21 cellular contexts compared by ENCODE assay signal in the genomic region with DNA sequence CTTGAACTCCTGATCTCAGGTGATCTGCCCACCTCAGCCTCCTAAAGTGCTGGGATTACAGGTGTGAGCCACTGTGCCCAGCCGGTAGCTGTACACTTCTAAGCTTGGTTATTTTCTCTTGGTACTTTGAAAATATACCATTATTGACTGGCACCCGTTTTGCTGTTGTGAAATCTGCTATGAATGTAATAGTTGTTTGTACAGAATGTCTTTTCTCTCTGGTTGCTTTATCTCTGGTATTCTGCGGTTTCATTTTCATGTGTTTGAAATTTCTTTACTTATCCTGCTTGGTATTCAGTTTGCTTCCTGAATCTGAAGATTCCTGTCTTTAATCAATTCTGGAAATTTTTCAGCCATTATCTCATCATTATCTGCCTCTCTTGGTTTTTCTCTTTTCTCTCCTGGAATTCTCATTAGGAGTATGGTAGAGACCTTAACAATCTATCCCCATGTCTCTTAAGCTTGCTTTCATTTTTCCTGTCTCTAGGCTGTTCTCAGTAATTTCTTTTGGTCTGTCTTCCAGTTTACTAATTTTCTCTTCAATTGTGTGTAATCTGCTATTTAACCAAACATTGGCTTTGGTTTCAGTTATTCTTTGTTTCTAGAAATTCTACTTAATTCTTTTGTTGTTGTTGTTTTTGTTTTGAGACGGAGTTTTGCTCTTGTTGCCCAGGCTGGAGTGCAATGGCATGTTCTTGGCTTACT. TPM values are rescaled to one million over a fixed set of nuclear protein-coding genes. Genes with fewer than 3 reads are reported as not detected.
DNase-seq lines count a peak whose midpoint lies in the region; ATAC-seq and TF ChIP-seq lines count a peak whose summit lies in the region.
"Had no signal": no experiment of that assay in that cellular context is flagged by ENCODE, and none has a peak within 500 bp of the region (broad histone marks: within the 10 kb centered on the region; RNA-seq: fewer than 3 reads in every experiment).

No MANE protein-coding gene starts in this region.

- TF ChIP-seq CTCF in choroid plexus epithelial cell (conservative IDR thresholded peaks at IDR 0.05; ENCODE audit: low read depth, low read length) (no peak), progenitor cell of endocrine pancreas (IDR thresholded peaks at IDR 0.05; ENCODE audit: unreplicated experiment) (no peak)

- H3K36me3 Mint-ChIP-seq in stimulated activated naive CD8-positive, alpha-beta T cell treated with anti-CD3 and anti-CD28 coated beads, Interleukin-15, Interleukin-2, amounts not matched to agents 100 ng/mL and 50 ng/mL, for 24 hours (ENCODE audit: low read depth) = peaks cover 36% of the 10 kb centered on the region
- H3K36me3 Mint-ChIP-seq in activated T-helper 2 cell treated with anti-CD3 and anti-CD28 coated beads, Interferon-gamma antibody, Interleukin-2, Interleukin-4, amounts not matched to agents 10 μg/mL and 5 μg/mL and 100 μg/mL, durations not matched to agents 14 hours and 24 hours and 36 hours (ENCODE audit: low read depth) = peaks cover 53% of the 10 kb centered on the region
- H3K36me3 Mint-ChIP-seq in progenitor cell of endocrine pancreas (ENCODE audit: insufficient read depth) = peaks cover 16% of the 10 kb centered on the region

- DNase-seq in stimulated activated naive CD8-positive, alpha-beta T cell treated with anti-CD3 and anti-CD28 coated beads, Interleukin-15, amount 100 ng/mL, for 72 hours = no peak
- no peak for DNase-seq in activated T-helper 2 cell treated with anti-CD3 and anti-CD28 coated beads, Interferon-gamma antibody, Interleukin-2, Interleukin-4, amounts not matched to agents 10 μg/mL and 5 μg/mL and 100 μg/mL, durations not matched to agents 14 hours and 24 hours and 36 hours (ENCODE audit: low spot score)
- DNase-seq in choroid plexus epithelial cell (ENCODE audit: low read depth) (peak; percentile 76), progenitor cell of endocrine pancreas (ENCODE audit: low spot score, unreplicated experiment) (no peak), HCEC 1CT (no peak), NCI-H526 treated with DMSO at 0.1 percent for 48 hours (lab: John Stamatoyannopoulos, UW) (no peak), SKM-1 treated with dmso at 0.1 percent for 144 hours (lab: John Stamatoyannopoulos, UW; ENCODE audit: unreplicated experiment) (no peak)
- DNase-seq: C1 segment of cervical spinal cord; CD8-positive, alpha-beta T cell; DMS 273 treated with DMSO at 0.1 percent for 48 hours; DMS79; EL; GDM1; Kasumi-1; NCI-H1092 treated with DMSO at 0.1 percent for 48 hours; NCI-H2107; NCI-H524 treated with DMSO at 0.1 percent for 48 hours; NCI-H82; NK-92 treated with Interleukin-12 subunit alpha and Interleukin-12 subunit beta, amount 100 ng/mL, for 24 hours; PC-3 had no signal

- H3K27ac Mint-ChIP-seq in stimulated activated naive CD8-positive, alpha-beta T cell treated with anti-CD3 and anti-CD28 coated beads, Interleukin-15, Interleukin-2, amounts not matched to agents 100 ng/mL and 50 ng/mL, for 24 hours = peak overlapping the region; percentile 6
- peak overlapping the region in 1 of 2 donors; percentile 21 for H3K27ac Mint-ChIP-seq in stimulated activated naive CD8-positive, alpha-beta T cell treated with anti-CD3 and anti-CD28 coated beads, Interleukin-15, amount 100 ng/mL, for 72 hours
- H3K27ac Mint-ChIP-seq in activated T-helper 2 cell treated with anti-CD3 and anti-CD28 coated beads, Interferon-gamma antibody, Interleukin-2, Interleukin-4, amounts not matched to agents 10 μg/mL and 5 μg/mL and 100 μg/mL, durations not matched to agents 14 hours and 24 hours and 36 hours = peak overlapping the region; percentile 1
- peak overlapping the region; percentile 53 for H3K27ac Mint-ChIP-seq in progenitor cell of endocrine pancreas
- H3K27ac Mint-ChIP-seq: CD8-positive, alpha-beta T cell had no signal

- no peak overlapping the region for H3K4me3 ChIP-seq in choroid plexus epithelial cell (ENCODE audit: low read depth, low read length)

- H3K9me3 Mint-ChIP-seq in stimulated activated naive CD8-positive, alpha-beta T cell treated with anti-CD3 and anti-CD28 coated beads, Interleukin-15, Interleukin-2, amounts not matched to agents 100 ng/mL and 50 ng/mL, for 24 hours = no peaks in the 10 kb centered on the region
- peaks cover 5 to 8% of the 10 kb centered on the region in 2 donors for H3K9me3 Mint-ChIP-seq in stimulated activated naive CD8-positive, alpha-beta T cell treated with anti-CD3 and anti-CD28 coated beads, Interleukin-15, amount 100 ng/mL, for 72 hours
- peaks cover 6% of the 10 kb centered on the region for H3K9me3 Mint-ChIP-seq in activated T-helper 2 cell treated with anti-CD3 and anti-CD28 coated beads, Interferon-gamma antibody, Interleukin-2, Interleukin-4, amounts not matched to agents 10 μg/mL and 5 μg/mL and 100 μg/mL, durations not matched to agents 14 hours and 24 hours and 36 hours
- H3K9me3 Mint-ChIP-seq in progenitor cell of endocrine pancreas (ENCODE audit: low read depth) = peaks cover 5% of the 10 kb centered on the region
- H3K9me3 Mint-ChIP-seq: CD8-positive, alpha-beta T cell had no signal

- peaks cover 17% of the 10 kb centered on the region for H3K4me1 Mint-ChIP-seq in stimulated activated naive CD8-positive, alpha-beta T cell treated with anti-CD3 and anti-CD28 coated beads, Interleukin-15, Interleukin-2, amounts not matched to agents 100 ng/mL and 50 ng/mL, for 24 hours (ENCODE audit: low read depth)
- peaks cover 16% of the 10 kb centered on the region for H3K4me1 Mint-ChIP-seq in stimulated activated naive CD8-positive, alpha-beta T cell treated with anti-CD3 and anti-CD28 coated beads, Interleukin-15, amount 100 ng/mL, for 72 hours
- peaks cover 24% of the 10 kb centered on the region for H3K4me1 Mint-ChIP-seq in activated T-helper 2 cell treated with anti-CD3 and anti-CD28 coated beads, Interferon-gamma antibody, Interleukin-2, Interleukin-4, amounts not matched to agents 10 μg/mL and 5 μg/mL and 100 μg/mL, durations not matched to agents 14 hours and 24 hours and 36 hours (ENCODE audit: low read depth)
- H3K4me1 Mint-ChIP-seq in progenitor cell of endocrine pancreas (ENCODE audit: low read depth) = peaks cover 10% of the 10 kb centered on the region

- H3K4me3 Mint-ChIP-seq in stimulated activated naive CD8-positive, alpha-beta T cell treated with anti-CD3 and anti-CD28 coated beads, Interleukin-15, Interleukin-2, amounts not matched to agents 100 ng/mL and 50 ng/mL, for 24 hours = no peak overlapping the region
- H3K4me3 Mint-ChIP-seq in stimulated activated naive CD8-positive, alpha-beta T cell treated with anti-CD3 and anti-CD28 coated beads, Interleukin-15, amount 100 ng/mL, for 72 hours = no peak overlapping the region
- no peak overlapping the region for H3K4me3 Mint-ChIP-seq in activated T-helper 2 cell treated with anti-CD3 and anti-CD28 coated beads, Interferon-gamma antibody, Interleukin-2, Interleukin-4, amounts not matched to agents 10 μg/mL and 5 μg/mL and 100 μg/mL, durations not matched to agents 14 hours and 24 hours and 36 hours (ENCODE audit: low read depth)
- no peak overlapping the region for H3K4me3 Mint-ChIP-seq in progenitor cell of endocrine pancreas (ENCODE audit: low read depth)
- H3K4me3 Mint-ChIP-seq: CD8-positive, alpha-beta T cell had no signal

- no peak for ATAC-seq in stimulated activated naive CD8-positive, alpha-beta T cell treated with anti-CD3 and anti-CD28 coated beads, Interleukin-15, amount 100 ng/mL, for 72 hours
- ATAC-seq: CD8-positive, alpha-beta T cell; PC-3 had no signal

- intact Hi-C loops in activated T-helper 2 cell treated with anti-CD3 and anti-CD28 coated beads, Interferon-gamma antibody, Interleukin-2, Interleukin-4, amounts not matched to agents 10 μg/mL and 5 μg/mL and 100 μg/mL, durations not matched to agents 14 hours and 24 hours and 36 hours (cut with micrococcal nuclease) = loop anchor here (5.0 kb wide), 1 partner anchor 130 kb away; a partner anchor contains a TSS

- H3K27me3 Mint-ChIP-seq in stimulated activated naive CD8-positive, alpha-beta T cell treated with anti-CD3 and anti-CD28 coated beads, Interleukin-15, Interleukin-2, amounts not matched to agents 100 ng/mL and 50 ng/mL, for 24 hours = no peaks in the 10 kb centered on the region
- no peaks in the 10 kb centered on the region for H3K27me3 Mint-ChIP-seq in stimulated activated naive CD8-positive, alpha-beta T cell treated with anti-CD3 and anti-CD28 coated beads, Interleukin-15, amount 100 ng/mL, for 72 hours
- no peaks in the 10 kb centered on the region for H3K27me3 Mint-ChIP-seq in activated T-helper 2 cell treated with anti-CD3 and anti-CD28 coated beads, Interferon-gamma antibody, Interleukin-2, Interleukin-4, amounts not matched to agents 10 μg/mL and 5 μg/mL and 100 μg/mL, durations not matched to agents 14 hours and 24 hours and 36 hours (ENCODE audit: low read depth)
- no peaks in the 10 kb centered on the region for H3K27me3 Mint-ChIP-seq in progenitor cell of endocrine pancreas

RNA-seq across cellular contexts. Expression of a gene that starts 2.8 kb away (rescaled TPM):
- 103 and 107 TPM in 2 replicates for total RNA-seq in activated T-helper 2 cell treated with anti-CD3 and anti-CD28 coated beads, Interferon-gamma antibody, Interleukin-2, Interleukin-4, amounts not matched to agents 10 μg/mL and 5 μg/mL and 100 μg/mL, durations not matched to agents 14 hours and 24 hours and 36 hours
- total RNA-seq in progenitor cell of endocrine pancreas = 71.9 and 72.1 TPM in 2 replicates

RNA-seq across cellular contexts. Expression of a gene that starts 24.6 kb away (rescaled TPM):
- total RNA-seq in activated T-helper 2 cell treated with anti-CD3 and anti-CD28 coated beads, Interferon-gamma antibody, Interleukin-2, Interleukin-4, amounts not matched to agents 10 μg/mL and 5 μg/mL and 100 μg/mL, durations not matched to agents 14 hours and 24 hours and 36 hours = 65.7 and 70.8 TPM in 2 replicates
- total RNA-seq in progenitor cell of endocrine pancreas = 26.1 and 28.3 TPM in 2 replicates

RNA-seq across cellular contexts. Expression of a gene that starts 24.8 kb away (rescaled TPM):
- 3.7 and 4.5 TPM in 2 replicates for total RNA-seq in activated T-helper 2 cell treated with anti-CD3 and anti-CD28 coated beads, Interferon-gamma antibody, Interleukin-2, Interleukin-4, amounts not matched to agents 10 μg/mL and 5 μg/mL and 100 μg/mL, durations not matched to agents 14 hours and 24 hours and 36 hours
- total RNA-seq in progenitor cell of endocrine pancreas = 2.3 and 2.5 TPM in 2 replicates
